Comparison of ENCODE assay signal across 8 cellular contexts in genomic region chr2:218074031-218074430, GRCh38. TPM values are rescaled to one million over a fixed set of nuclear protein-coding genes. Genes with fewer than 3 reads are reported as not detected.
DNase-seq lines count a peak whose midpoint lies in the region; ATAC-seq and TF ChIP-seq lines count a peak whose summit lies in the region.

No MANE protein-coding gene starts in this region.

- H3K27ac ChIP-seq in Panc1 (ENCODE audit: low read length) (no peak overlapping the region), fibroblast of lung (ENCODE audit: insufficient read depth, low read length) (no peak overlapping the region), spleen (no peak overlapping the region), uterus (no peak overlapping the region)

- intact Hi-C loops in Panc1 (cut with micrococcal nuclease; ENCODE audit: unreplicated experiment), result no loop called here
- intact Hi-C loops in spleen (cut with DNase I; ENCODE audit: low total_unique reads), result loop anchor here (10.0 kb wide), 1 partner anchor 289 kb away; no protein-coding TSS in a partner anchor
- intact Hi-C loops in uterus (cut with DNase I; ENCODE audit: low total_unique reads), result no loop called here

- H3K9me3 ChIP-seq in Panc1 (ENCODE audit: control insufficient read depth, insufficient read depth, low read depth, low read length) (no peaks in the 10 kb centered on the region), fibroblast of lung (ENCODE audit: control insufficient read depth, insufficient read depth, low read depth, low read length) (no peaks in the 10 kb centered on the region), spleen (no peaks in the 10 kb centered on the region), uterus (no peaks in the 10 kb centered on the region)

- no peak for ATAC-seq in Panc1

- BruUV-seq in Panc1 (replicated peaks; lab: Mats Ljungman, UMichigan), result no TSS peak

- H3K4me3 ChIP-seq in Panc1 (ENCODE audit: low read depth in 2 of 2, low read length in 2 of 2), result no peak overlapping the region
- H3K4me3 ChIP-seq in fibroblast of lung (replicated peaks in 1 of 4; ENCODE audit: control extremely low read depth in 1 of 4, insufficient read depth in 1 of 4, low read depth in 3 of 4, low read length in 4 of 4), result no peak overlapping the region
- no peak overlapping the region for H3K4me3 ChIP-seq in spleen
- H3K4me3 ChIP-seq in uterus, result no peak overlapping the region

- in situ Hi-C loops in Panc1 (cut with HindIII; ENCODE audit: low pct_unique_long_range_greater_than_20kb, low sequenced_read_pairs), result no loop called here

- H3K4me2 ChIP-seq in fibroblast of lung (ENCODE audit: extremely low read depth, insufficient read depth, low read length), result no peak overlapping the region

- TF ChIP-seq CTCF in Panc1 (IDR thresholded peaks at IDR 0.05) (peak; percentile 71; the same call in 1 of the 2 replicates), fibroblast of lung (conservative IDR thresholded peaks at IDR 0.05 in 1 of 2, IDR thresholded peaks at IDR 0.05 in 1 of 2; ENCODE audit: low read depth in 1 of 2, low read length in 2 of 2) (peak; percentile 18 to 63), spleen (IDR thresholded peaks at IDR 0.05 in 8 of 11, conservative IDR thresholded peaks at IDR 0.05 in 3 of 11) (peak in 8 of 11 experiments; percentile 29 to 72 (median 51)), uterus (IDR thresholded peaks at IDR 0.05) (peak in 1 of 4 experiments; percentile 7)

- POLR2A ChIA-PET in Panc1 (lab: Charles Lee), result no interaction called here

- H2AFZ ChIP-seq in fibroblast of lung (ENCODE audit: low read length), result no peak overlapping the region

- H4K20me1 ChIP-seq in fibroblast of lung (ENCODE audit: control insufficient read depth, extremely low read depth, insufficient read depth, low read length), result no peaks in the 10 kb centered on the region

- DNase-seq in AG20443 (ENCODE audit: low spot score) (peak; percentile 51), GM19238 (ENCODE audit: insufficient read length, low spot score) (peak; percentile 39), Panc1 (ENCODE audit: low read depth, low spot score) (no peak), fibroblast of lung (ENCODE audit: low read depth in 2 of 2) (peak in 1 of 2 donors; percentile 5), spleen (peak; percentile 85), uterus (no peak), amniotic stem cell (lab: John Stamatoyannopoulos, UW) (no peak)
- no peak for DNase-seq in activated CD4-positive, CD25-positive, alpha-beta regulatory T cell treated with anti-CD3 and anti-CD28 coated beads, Interleukin-2, amount 50 U/mL, for 72 hours

- CTCF ChIA-PET in Panc1 (lab: Charles Lee), result interaction anchor here (1.1 kb wide), 1 partner anchor 83 kb away, joined by 3 read pairs; no protein-coding TSS in a partner anchor

- no peak for TF ChIP-seq POLR2A in spleen (IDR thresholded peaks at IDR 0.05)
- TF ChIP-seq POLR2A in uterus (IDR thresholded peaks at IDR 0.05), result no peak

- H3K36me3 ChIP-seq in Panc1 (ENCODE audit: control insufficient read depth, insufficient read depth, low read length) (no peaks in the 10 kb centered on the region), fibroblast of lung (ENCODE audit: control insufficient read depth, insufficient read depth, low read length) (no peaks in the 10 kb centered on the region), spleen (no peaks in the 10 kb centered on the region), uterus (no peaks in the 10 kb centered on the region)

- H3K9ac ChIP-seq in fibroblast of lung (ENCODE audit: insufficient read depth, low read length), result no peak overlapping the region

- no peaks in the 10 kb centered on the region for H3K79me2 ChIP-seq in fibroblast of lung (ENCODE audit: control insufficient read depth, insufficient read depth, low read length)

- 38 to 54% (median 46%) methylated on average over 7 of the region's 7 CpGs for WGBS in spleen, 5 donors

- H3K4me1 ChIP-seq in Panc1 (ENCODE audit: control insufficient read depth, insufficient read depth, low read length), result no peaks in the 10 kb centered on the region
- no peaks in the 10 kb centered on the region for H3K4me1 ChIP-seq in fibroblast of lung (ENCODE audit: control insufficient read depth, extremely low read depth, insufficient read depth, low read length)
- peaks cover 0 to 8% (median under 1%) of the 10 kb centered on the region in 6 donors for H3K4me1 ChIP-seq in spleen
- no peaks in the 10 kb centered on the region for H3K4me1 ChIP-seq in uterus

- H3K27me3 ChIP-seq in Panc1 (ENCODE audit: control insufficient read depth, insufficient read depth, low read length) (no peaks in the 10 kb centered on the region), fibroblast of lung (ENCODE audit: control insufficient read depth, insufficient read depth, low read length) (peaks cover 20% of the 10 kb centered on the region), spleen (replicated peaks in 1 of 7) (no peaks in the 10 kb centered on the region), uterus (no peaks in the 10 kb centered on the region)

RNA-seq across cellular contexts. Expression of gene RUFY4, which starts 5.0 kb away (rescaled TPM):
- total RNA-seq in Panc1 (2021; ENCODE audit: unreplicated experiment) (not detected), fibroblast of lung (not detected in 2 replicates), spleen (1 to 10 TPM; 2.0 to 4.5 (median 2.6) TPM), uterus (under 1 TPM in 1 of 4 donors, not detected in 3; 0.07 TPM)
- polyA plus RNA-seq in Panc1 (2012; ENCODE audit: insufficient read length), result not detected
- polyA plus RNA-seq in fibroblast of lung (not detected in 2 replicates), spleen (1 to 10 TPM in 2 of 3 donors, under 1 TPM in 1; 0.32 to 3.7 (median 2.7) TPM)
- not detected in 2 replicates for polyA plus RNA-seq in fibroblast of lung (2012)
- polyA minus RNA-seq in fibroblast of lung (ENCODE audit: low replicate concordance), result not detected in 2 replicates

RNA-seq across cellular contexts. Expression of gene CXCR2, which starts 51.8 kb away (rescaled TPM):
- not detected for total RNA-seq in Panc1 (2021; ENCODE audit: unreplicated experiment)
- polyA plus RNA-seq in Panc1 (2012; ENCODE audit: insufficient read length), result not detected
- total RNA-seq in fibroblast of lung, result not detected in 2 replicates
- not detected in 2 replicates for polyA plus RNA-seq in fibroblast of lung
- polyA plus RNA-seq in fibroblast of lung (2012), result not detected in 2 replicates
- polyA minus RNA-seq in fibroblast of lung (ENCODE audit: low replicate concordance), result not detected in 2 replicates
- 100 to 1,000 TPM in 1 of 7 donors, 10 to 100 TPM in 6; 24.4 to 113 (median 56.2) TPM for total RNA-seq in spleen
- 1 to 10 TPM in 2 of 3 donors, under 1 TPM in 1; 0.39 to 6.5 (median 2.6) TPM for polyA plus RNA-seq in spleen
- total RNA-seq in uterus, result under 1 TPM in 2 of 4 donors, not detected in 2; 0.07 to 0.91 TPM

Comparison
In these comparisons a context has a peak if more than half of its experiments do, and no peak if none do; other contexts are left out.
1. DNase-seq: peak in AG20443 (single experiment), GM19238 (single experiment) and spleen (single experiment); none in Panc1 (single experiment), activated CD4-positive, CD25-positive, alpha-beta regulatory T cell treated with anti-CD3 and anti-CD28 coated beads, Interleukin-2, amount 50 U/mL, for 72 hours (single experiment), uterus (0 of 2) and amniotic stem cell (single experiment).
2. RNA of gene CXCR2, which starts 51.8 kb away (total RNA-seq): 24.4 to 113 TPM in spleen; 0.07 to 0.91 TPM in uterus, not detected in Panc1 (single experiment) and not detected in fibroblast of lung; every median in the first group is over 10 times any median in the second.